ENCODE assay signal across 8 cellular contexts in the genomic region with DNA sequence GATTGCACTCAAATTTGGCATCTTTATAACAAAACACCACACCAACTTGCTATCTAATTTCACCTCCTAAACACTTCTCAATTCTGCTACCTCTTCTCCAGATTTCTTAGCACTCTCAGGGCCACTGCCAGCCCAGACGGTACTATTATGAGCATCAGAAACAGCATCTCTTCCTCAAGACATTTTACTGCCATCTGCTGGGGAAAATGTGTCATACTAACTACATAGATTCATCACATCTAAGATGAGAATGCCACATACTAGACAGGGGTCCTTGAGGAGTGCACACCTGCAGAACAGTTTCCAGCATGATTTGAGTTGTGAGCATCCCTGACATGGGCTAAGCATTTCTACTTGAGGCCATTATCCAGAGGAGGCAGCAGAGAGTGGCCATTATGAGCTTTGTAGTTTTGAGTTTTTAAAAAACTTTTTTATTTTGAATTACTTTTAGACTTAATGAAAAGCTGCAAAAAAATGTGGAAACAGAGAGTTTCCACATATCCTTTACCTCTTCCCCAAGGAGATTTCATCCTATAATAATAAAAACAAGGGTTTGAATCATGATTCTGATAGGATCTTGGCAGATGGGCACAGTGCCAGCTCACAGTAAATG. TPM values are rescaled to one million over a fixed set of nuclear protein-coding genes. Genes with fewer than 3 reads are reported as not detected.
DNase-seq lines count a peak whose midpoint lies in the region; ATAC-seq and TF ChIP-seq lines count a peak whose summit lies in the region.

No MANE protein-coding gene starts in this region.

- TF ChIP-seq POLR2A in GM18505 (IDR thresholded peaks at IDR 0.05; ENCODE audit: borderline replicate concordance, extremely low read depth, insufficient read depth, insufficient read length): no peak

- ATAC-seq in GM18505 (IDR thresholded peaks at IDR 0.05; ENCODE audit: unreplicated experiment) (peak; percentile 78), HG02870 (IDR thresholded peaks at IDR 0.05; ENCODE audit: unreplicated experiment) (peak; percentile 64)

- DNase-seq in BJ (ENCODE audit: low read depth) (peak; percentile 8), NCI-H1105 (lab: John Stamatoyannopoulos, UW) (peak; percentile 67), SKM-1 (lab: John Stamatoyannopoulos, UW; ENCODE audit: unreplicated experiment) (peak; percentile 6), epidermal melanocyte (ENCODE audit: insufficient read length, low spot score) (peak; percentile 37), myocyte (ENCODE audit: low read depth) (peak; percentile 70), GOT3 (lab: John Stamatoyannopoulos, UW) (no peak)

- POLR2A ChIA-PET in BJ (lab: Charles Lee): interaction anchor here (0.6 kb wide), 1 partner anchor 525 kb away, joined by 3 read pairs; no protein-coding TSS in a partner anchor

- H3K4me3 ChIP-seq in BJ (ENCODE audit: low read depth, low read length): no peak overlapping the region

- CTCF ChIA-PET in BJ (lab: Yijun Ruan, JAX): interaction anchor here (0.8 to 3.2 kb wide), 9 partner anchors 10 to 1803 kb away, joined by 3 to 22 read pairs (median 5); no protein-coding TSS in a partner anchor

- TF ChIP-seq CTCF in BJ (IDR thresholded peaks at IDR 0.05; ENCODE audit: insufficient read depth, low read depth, low read length): peak; percentile 67

- H3K36me3 ChIP-seq in BJ (ENCODE audit: control insufficient read depth, insufficient read depth, low read length): no peaks in the 10 kb centered on the region

- H3K27me3 ChIP-seq in BJ (ENCODE audit: control insufficient read depth, insufficient read depth, low read length): no peaks in the 10 kb centered on the region

RNA-seq across cellular contexts. Expression of a gene that starts 15.1 kb away (rescaled TPM):
- polyA plus RNA-seq in BJ (2011; rRNA removed): 0.63 and 0.88 TPM in 2 replicates
- 0.21 and 3.2 TPM in 2 replicates for polyA minus RNA-seq in BJ (2011; rRNA and poly(A)+ RNA removed)
- 0.80 TPM in 1 of 2 replicates, not detected in the other for total RNA-seq in myocyte
- polyA plus RNA-seq in myocyte (2012): not detected
